ENCODE assay signal across 11 cellular contexts in genomic region chr19:2033115-2033824, GRCh38. TPM values are rescaled to one million over a fixed set of nuclear protein-coding genes. Genes with fewer than 3 reads are reported as not detected.
A peak's percentile ranks its signal among the peaks of the same experiment; 100 is the strongest.
DNase-seq lines count a peak whose midpoint lies in the region; ATAC-seq and TF ChIP-seq lines count a peak whose summit lies in the region.
"Had no signal": no experiment of that assay in that cellular context is flagged by ENCODE, and none has a peak within 500 bp of the region (broad histone marks: within the 10 kb centered on the region; RNA-seq: fewer than 3 reads in every experiment).

No MANE protein-coding gene starts in this region.

- CTCF ChIA-PET in MCF 10A (lab: Yijun Ruan, JAX) (interaction anchor here (0.6 to 1.9 kb wide), 6 partner anchors 8 to 358 kb away, joined by 3 to 6 read pairs (median 4); no protein-coding TSS in a partner anchor), mammary epithelial cell (lab: Charles Lee; ENCODE audit: low non-redundant PET) (no interaction called here)

- H3K27ac Mint-ChIP-seq in MCF 10A (ENCODE audit: low read depth, unreplicated experiment): peak overlapping the region; percentile 94
- H3K27ac Mint-ChIP-seq in central memory CD8-positive, alpha-beta T cell (ENCODE audit: low read depth): peak overlapping the region; percentile 88

- H3K27ac ChIP-seq in mammary epithelial cell (ENCODE audit: insufficient read depth, low read depth, low read length) (no peak overlapping the region), neutrophil (peak overlapping the region; percentile 79), upper lobe of left lung (peak overlapping the region; percentile 88 to 95 (median 90))

- peaks cover 27% of the 10 kb centered on the region for H3K4me1 Mint-ChIP-seq in MCF 10A (ENCODE audit: insufficient read depth, unreplicated experiment)
- peaks cover 24% of the 10 kb centered on the region for H3K4me1 Mint-ChIP-seq in central memory CD8-positive, alpha-beta T cell

- H3K9ac ChIP-seq in mammary epithelial cell (ENCODE audit: insufficient read depth, low read length): no peak overlapping the region

- peaks cover 12% of the 10 kb centered on the region for H3K36me3 Mint-ChIP-seq in MCF 10A (ENCODE audit: insufficient read depth, unreplicated experiment)
- peaks cover 9% of the 10 kb centered on the region for H3K36me3 Mint-ChIP-seq in central memory CD8-positive, alpha-beta T cell (ENCODE audit: insufficient read depth)

- H2AFZ ChIP-seq in mammary epithelial cell (ENCODE audit: low read depth, low read length): no peak overlapping the region
- H2AFZ ChIP-seq: hepatocyte had no signal

- in situ Hi-C loops in mammary epithelial cell (cut with MboI; ENCODE audit: low sequenced_read_pairs in 2 of 2): no loop called here

- intact Hi-C loops in MCF 10A (cut with micrococcal nuclease) (no loop called here), mammary epithelial cell (cut with micrococcal nuclease) (loop anchor here (2.0 kb wide), 2 partner anchors 14 to 28 kb away; no protein-coding TSS in a partner anchor)

- H3K79me2 ChIP-seq in mammary epithelial cell (ENCODE audit: insufficient read depth, low read length): no peaks in the 10 kb centered on the region
- H3K79me2 ChIP-seq: hepatocyte had no signal

- no peaks in the 10 kb centered on the region for H3K27me3 Mint-ChIP-seq in MCF 10A (ENCODE audit: insufficient read depth, unreplicated experiment)
- H3K27me3 Mint-ChIP-seq in central memory CD8-positive, alpha-beta T cell: no peaks in the 10 kb centered on the region

- no peak for TF ChIP-seq POLR2A in upper lobe of left lung (IDR thresholded peaks at IDR 0.05)

- POLR2A ChIA-PET in MCF 10A (lab: Yijun Ruan, JAX): interaction anchor here (0.6 to 3.9 kb wide), 12 partner anchors 9 to 1046 kb away, joined by 3 to 87 read pairs (median 8); no protein-coding TSS in a partner anchor

- dilution Hi-C loops in mammary epithelial cell (cut with HindIII; ENCODE audit: low sequenced_read_pairs): loop anchor here (5.0 kb wide), 1 partner anchor 41 kb away; no protein-coding TSS in a partner anchor

- H3K4me2 ChIP-seq in mammary epithelial cell (ENCODE audit: insufficient read depth, low read depth, low read length): no peak overlapping the region

- 100% methylated on average over 1 of the region's 6 CpGs for WGBS in mammary epithelial cell (ENCODE audit: low coverage, missing lambda C conversion rate)
- WGBS in upper lobe of left lung, 2 donors: 86 to 93% methylated on average over 3 to 6 of the region's 6 CpGs

- H3K4me1 ChIP-seq in mammary epithelial cell (ENCODE audit: insufficient read depth, low read length): peaks cover 23% of the 10 kb centered on the region
- H3K4me1 ChIP-seq in neutrophil (ENCODE audit: control insufficient read depth in 1 of 2, insufficient read depth in 1 of 2, low read depth in 1 of 2, low read length in 1 of 2): peaks cover 22 to 29% of the 10 kb centered on the region in 2 experiments
- H3K4me1 ChIP-seq in upper lobe of left lung: peaks cover 43 to 70% (median 59%) of the 10 kb centered on the region in 4 donors

- DNase-seq in MCF 10A (ENCODE audit: unreplicated experiment) (no peak), mammary epithelial cell (no peak), upper lobe of left lung (no peak), NCI-H2171 treated with DMSO at 0.1 percent for 48 hours (lab: John Stamatoyannopoulos, UW) (no peak), putamen (ENCODE audit: low spot score) (no peak)
- no peak for DNase-seq in central memory CD8-positive, alpha-beta T cell (ENCODE audit: low spot score in 2 of 2)
- DNase-seq: activated T-cell treated with anti-CD3 and anti-CD28 coated beads for 4 hours, DND-41 had no signal

- H3K9me3 Mint-ChIP-seq in MCF 10A (ENCODE audit: unreplicated experiment): no peaks in the 10 kb centered on the region
- no peaks in the 10 kb centered on the region for H3K9me3 Mint-ChIP-seq in central memory CD8-positive, alpha-beta T cell

- ATAC-seq in central memory CD8-positive, alpha-beta T cell (replicated peaks; ENCODE audit: extremely low read depth, poor library complexity, severe bottlenecking): no peak
- ATAC-seq in upper lobe of left lung (ENCODE audit: low FRiP score in 2 of 2) (no peak), GM18498 (IDR thresholded peaks at IDR 0.05; ENCODE audit: unreplicated experiment) (no peak)

- H3K4me3 ChIP-seq in mammary epithelial cell (replicated peaks in 1 of 3; ENCODE audit: insufficient read depth in 1 of 3, low read depth in 2 of 3, low read length in 3 of 3) (no peak overlapping the region), neutrophil (ENCODE audit: low read depth in 1 of 2, low read length in 1 of 2) (peak overlapping the region; percentile 56 to 58), upper lobe of left lung (no peak overlapping the region)
- H3K4me3 ChIP-seq: hepatocyte had no signal

- no peak for TF ChIP-seq EP300 in upper lobe of left lung (IDR thresholded peaks at IDR 0.05)

- H3K36me3 ChIP-seq in mammary epithelial cell (ENCODE audit: insufficient read depth, low read length) (no peaks in the 10 kb centered on the region), neutrophil (peaks cover 11% of the 10 kb centered on the region), upper lobe of left lung (peaks cover 2 to 8% (median 6%) of the 10 kb centered on the region in 4 donors)

- no peaks in the 10 kb centered on the region for H4K20me1 ChIP-seq in mammary epithelial cell (ENCODE audit: insufficient read depth, low read length)

- H3K4me3 Mint-ChIP-seq in MCF 10A (ENCODE audit: unreplicated experiment): peak overlapping the region; percentile 57
- peak overlapping the region; percentile 68 for H3K4me3 Mint-ChIP-seq in central memory CD8-positive, alpha-beta T cell

- H3K9me3 ChIP-seq in mammary epithelial cell (replicated peaks; ENCODE audit: insufficient read depth, low read length) (peaks cover 13% of the 10 kb centered on the region), neutrophil (no peaks in the 10 kb centered on the region), upper lobe of left lung (peaks cover 0 to 7% (median 4%) of the 10 kb centered on the region in 4 donors)

- TF ChIP-seq CTCF in MCF 10A (IDR thresholded peaks at IDR 0.05; ENCODE audit: unreplicated experiment): no peak
- no peak for TF ChIP-seq CTCF in mammary epithelial cell (conservative IDR thresholded peaks at IDR 0.05 in 1 of 2, IDR thresholded peaks at IDR 0.05 in 1 of 2; ENCODE audit: extremely low read depth in 1 of 2, insufficient read depth in 1 of 2, low read depth in 1 of 2, low read length in 2 of 2)
- no peak for TF ChIP-seq CTCF in neutrophil (IDR thresholded peaks at IDR 0.05)
- no peak for TF ChIP-seq CTCF in upper lobe of left lung (IDR thresholded peaks at IDR 0.05)

- BruUV-seq in MCF 10A (replicated peaks; lab: Mats Ljungman, UMichigan) (no TSS peak), mammary epithelial cell (replicated peaks; lab: Mats Ljungman, UMichigan) (no TSS peak)

- no peaks in the 10 kb centered on the region for H3K27me3 ChIP-seq in mammary epithelial cell (ENCODE audit: insufficient read depth, low read length)
- no peaks in the 10 kb centered on the region for H3K27me3 ChIP-seq in neutrophil
- no peaks in the 10 kb centered on the region for H3K27me3 ChIP-seq in upper lobe of left lung
- H3K27me3 ChIP-seq: hepatocyte had no signal

RNA-seq across cellular contexts. Expression of gene BTBD2, which starts 17.8 kb away (rescaled TPM):
- total RNA-seq in MCF 10A (2022): 53.1 and 53.4 TPM in 2 replicates
- total RNA-seq in mammary epithelial cell: 10 to 100 TPM; 39.5 to 62.8 TPM
- polyA plus RNA-seq in mammary epithelial cell: 25.9 TPM
- polyA minus RNA-seq in mammary epithelial cell: 39.2 TPM
- 10 to 100 TPM; 49.0 to 87.3 (median 69.8) TPM for total RNA-seq in upper lobe of left lung

RNA-seq across cellular contexts. Expression of gene MKNK2, which starts 17.8 kb away (rescaled TPM):
- total RNA-seq in MCF 10A (2022): 146 and 224 TPM in 2 replicates
- 100 to 1,000 TPM in 1 of 2 donors, 10 to 100 TPM in 1; 91.7 to 248 TPM for total RNA-seq in mammary epithelial cell
- 152 TPM for polyA plus RNA-seq in mammary epithelial cell
- polyA minus RNA-seq in mammary epithelial cell: 244 TPM
- total RNA-seq in upper lobe of left lung: 100 to 1,000 TPM; 200 to 397 (median 264) TPM

Comparison
In these comparisons a context has a peak if more than half of its experiments do, and no peak if none do; other contexts are left out.
1. H3K4me3 ChIP-seq: peak in neutrophil (2 of 2); none in mammary epithelial cell (0 of 3) and upper lobe of left lung (0 of 4).